Comparison of ENCODE assay signal across 24 cellular contexts in genomic region chr11:7016011-7016410, GRCh38. TPM values are rescaled to one million over a fixed set of nuclear protein-coding genes. Genes with fewer than 3 reads are reported as not detected.
"Had no signal": no experiment of that assay in that cellular context is flagged by ENCODE, and none has a peak within 500 bp of the region (broad histone marks: within the 10 kb centered on the region; RNA-seq: fewer than 3 reads in every experiment).

No MANE protein-coding gene starts in this region.

- H3K36me3 ChIP-seq: left ventricle myocardium inferior, ovary, right atrium auricular region, right lobe of liver, suprapubic skin, thoracic aorta, tibial artery, uterus had no signal

- H3K9me3 ChIP-seq: left ventricle myocardium inferior, mucosa of descending colon, ovary, right atrium auricular region, right lobe of liver, suprapubic skin, thoracic aorta, tibial artery, uterus had no signal

- H3K27ac ChIP-seq: left ventricle myocardium inferior, ovary, right atrium auricular region, right lobe of liver, skin epidermis, suprapubic skin, thoracic aorta, tibial artery, uterus had no signal

- H3K4me3 ChIP-seq: left ventricle myocardium inferior, lung, mucosa of descending colon, ovary, right atrium auricular region, right lobe of liver, skin epidermis, suprapubic skin, thoracic aorta, tibial artery, uterus had no signal

- H3K27me3 ChIP-seq: ovary, right atrium auricular region, right lobe of liver, suprapubic skin, tibial artery, uterus had no signal

- DNase-seq: hypothalamus; immature natural killer cell; left ventricle myocardium inferior; midbrain; mucosa of descending colon; naive thymus-derived CD4-positive, alpha-beta T cell; ovary; right lobe of liver; stimulated activated CD4-positive, alpha-beta T cell treated with anti-CD3 and anti-CD28 coated beads, Interleukin-12 subunit alpha, Interleukin-12 subunit beta, amount 100 ng/mL, for 4 hours; stimulated activated CD4-positive, alpha-beta T cell treated with anti-CD3 and anti-CD28 coated beads, Interleukin-15, amount 100 ng/mL, for 24 hours; stimulated activated CD4-positive, alpha-beta T cell treated with anti-CD3 and anti-CD28 coated beads, Interleukin-4, amount 100 ng/mL, for 24 hours; stimulated activated naive CD4-positive, alpha-beta T cell; tibial artery; uterus had no signal

RNA-seq across cellular contexts. Expression of gene ZNF214, which starts 4.1 kb away (rescaled TPM):
- total RNA-seq: naive thymus-derived CD4-positive, alpha-beta T cell; natural killer cell treated with Interleukin-12 subunit alpha and Interleukin-12 subunit beta and Interleukin-15 and Interleukin-18, amount 100 ng/mL, for 72 hours had no signal
- polyA plus RNA-seq: immature natural killer cell; naive thymus-derived CD4-positive, alpha-beta T cell had no signal

RNA-seq across cellular contexts. Expression of gene NLRP14, which starts 4.3 kb away (rescaled TPM):
- total RNA-seq: kidney epithelial cell; left ventricle myocardium inferior; mesenteric fat pad; myocyte; natural killer cell treated with Interleukin-12 subunit alpha and Interleukin-12 subunit beta and Interleukin-15 and Interleukin-18, amount 100 ng/mL, for 72 hours; omental fat pad; right atrium auricular region; suprapubic skin; thoracic aorta had no signal
- polyA plus RNA-seq: immature natural killer cell; naive thymus-derived CD4-positive, alpha-beta T cell had no signal
